In the genomic region with DNA sequence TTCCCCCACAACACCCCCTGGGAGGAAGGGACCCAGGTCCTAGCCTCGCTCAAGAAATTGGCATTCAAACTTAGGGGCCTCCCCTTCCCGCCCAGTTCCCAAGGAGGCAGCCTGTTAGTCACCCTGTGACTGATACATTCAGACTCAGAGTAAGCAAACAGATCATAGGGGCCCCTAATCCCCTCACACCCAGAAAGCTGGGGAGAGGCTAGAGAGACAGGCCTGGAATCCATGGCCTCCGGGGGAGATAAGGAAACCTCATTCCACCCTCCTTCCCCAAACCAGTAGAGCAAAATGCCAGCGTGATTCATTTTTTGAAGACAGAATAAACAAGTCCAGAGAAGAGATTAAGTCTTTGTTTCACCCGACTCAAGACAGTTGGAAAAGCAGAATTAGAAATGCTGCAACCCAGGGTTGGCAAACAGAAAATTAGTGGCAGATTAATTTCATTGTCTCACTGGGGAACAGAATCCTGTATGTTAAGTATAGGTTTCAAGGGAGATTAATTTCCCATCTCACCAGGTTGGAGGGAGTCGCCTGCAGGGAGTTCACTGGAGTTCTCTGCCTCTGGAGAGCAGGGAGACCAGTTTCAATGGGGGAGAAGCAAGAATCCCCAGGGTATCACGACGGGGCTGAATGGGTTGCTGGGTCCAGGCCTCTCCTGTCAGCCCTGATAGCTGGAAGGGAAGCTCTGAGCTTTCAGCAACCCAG, we compare ENCODE assay signal across 9 cellular contexts.
DNase-seq lines count a peak whose midpoint lies in the region; ATAC-seq and TF ChIP-seq lines count a peak whose summit lies in the region.
"Had no signal": no experiment of that assay in that cellular context is flagged by ENCODE, and none has a peak within 500 bp of the region (broad histone marks: within the 10 kb centered on the region; RNA-seq: fewer than 3 reads in every experiment).

No MANE protein-coding gene starts in this region.

- H3K4me2 ChIP-seq in PC-9 = peak overlapping the region; percentile 62

- peaks cover 62% of the 10 kb centered on the region for H3K4me1 ChIP-seq in PC-9 (replicated peaks; ENCODE audit: insufficient read depth)
- peaks cover 3 to 28% of the 10 kb centered on the region in 2 donors for H3K4me1 ChIP-seq in esophagus (ENCODE audit: control insufficient read depth in 2 of 2, insufficient read depth in 2 of 2, low read length in 1 of 2)

- H3K27ac ChIP-seq in PC-9 (peak overlapping the region; percentile 97), esophagus (ENCODE audit: low read depth in 2 of 2, low read length in 1 of 2) (peak overlapping the region; percentile 85 to 95), coronary artery (peak overlapping the region in 1 of 2 donors; percentile 21)
- H3K27ac ChIP-seq: heart left ventricle had no signal

- H3K4me3 ChIP-seq in PC-9 = peak overlapping the region; percentile 19; the same call in 1 of the 2 replicates
- H3K4me3 ChIP-seq in esophagus (ENCODE audit: low read depth in 1 of 2, low read length in 2 of 2) = no peak overlapping the region
- no peak overlapping the region for H3K4me3 ChIP-seq in coronary artery
- H3K4me3 ChIP-seq: heart left ventricle had no signal

- no peaks in the 10 kb centered on the region for H4K20me1 ChIP-seq in PC-9 (ENCODE audit: insufficient read depth)

- H3K27me3 ChIP-seq in PC-9 (ENCODE audit: insufficient read depth, low read depth) = no peaks in the 10 kb centered on the region
- H3K27me3 ChIP-seq in esophagus (ENCODE audit: control insufficient read depth in 1 of 2, insufficient read depth in 2 of 2, low read length in 2 of 2) = no peaks in the 10 kb centered on the region

- H3F3A ChIP-seq in PC-9 (ENCODE audit: insufficient read depth, low read depth) = peaks cover 49% of the 10 kb centered on the region

- H3K79me2 ChIP-seq in PC-9 (ENCODE audit: low read depth) = no peaks in the 10 kb centered on the region

- peaks cover 60 to 70% of the 10 kb centered on the region in 2 donors for H3K4me1 Mint-ChIP-seq in stimulated activated naive B cell treated with anti-CD40 and anti-IgM and Interleukin-4, amounts not matched to agents 10 μg/mL and 1 μg/mL and 100 μg/mL, for 72 hours

- H3K9me2 ChIP-seq in PC-9 (ENCODE audit: insufficient read depth) = no peaks in the 10 kb centered on the region

- WGBS in esophagus, 2 donors = 32 to 43% methylated on average over 8 of the region's 8 CpGs

- peaks cover 9 to 33% of the 10 kb centered on the region in 2 donors for H3K27me3 Mint-ChIP-seq in stimulated activated naive B cell treated with anti-CD40 and anti-IgM and Interleukin-4, amounts not matched to agents 10 μg/mL and 1 μg/mL and 100 μg/mL, for 72 hours

- no peaks in the 10 kb centered on the region for H3K36me3 ChIP-seq in PC-9 (ENCODE audit: low read depth)
- no peaks in the 10 kb centered on the region for H3K36me3 ChIP-seq in esophagus (ENCODE audit: control insufficient read depth in 2 of 2, insufficient read depth in 2 of 2, low read length in 1 of 2)
- H3K36me3 ChIP-seq: heart left ventricle had no signal

- intact Hi-C loops in PC-9 (cut with micrococcal nuclease; ENCODE audit: unreplicated experiment) = loop anchor here (1.0 to 5.0 kb wide), 4 partner anchors 9 to 918 kb away; no protein-coding TSS in a partner anchor

- TF ChIP-seq CTCF in PC-9 (conservative IDR thresholded peaks at IDR 0.05) (no peak), coronary artery (IDR thresholded peaks at IDR 0.05) (no peak)

- no peak overlapping the region for H3K4me3 Mint-ChIP-seq in stimulated activated naive B cell treated with anti-CD40 and anti-IgM and Interleukin-4, amounts not matched to agents 10 μg/mL and 1 μg/mL and 100 μg/mL, for 72 hours

- ATAC-seq in stimulated activated naive B cell treated with anti-CD40 and anti-IgM and Interleukin-4, amounts not matched to agents 10 μg/mL and 1 μg/mL and 100 μg/mL, for 72 hours (replicated peaks) = peak; percentile 25 to 37
- no peak for ATAC-seq in GM21367 (IDR thresholded peaks at IDR 0.05; ENCODE audit: unreplicated experiment)
- ATAC-seq: heart left ventricle had no signal

- no peak overlapping the region for H2AFZ ChIP-seq in PC-9

- H3K9me3 Mint-ChIP-seq in stimulated activated naive B cell treated with anti-CD40 and anti-IgM and Interleukin-4, amounts not matched to agents 10 μg/mL and 1 μg/mL and 100 μg/mL, for 72 hours = no peaks in the 10 kb centered on the region

- CTCF ChIA-PET in PC-9 (lab: Charles Lee) = interaction anchor here (0.7 kb wide), 1 partner anchor 10 kb away, joined by 4 read pairs; no protein-coding TSS in a partner anchor

- H3K9me3 ChIP-seq in PC-9 (ENCODE audit: insufficient read depth, low read depth) (no peaks in the 10 kb centered on the region), esophagus (ENCODE audit: control insufficient read depth in 2 of 2, insufficient read depth in 1 of 2, low read depth in 1 of 2, low read length in 1 of 2) (no peaks in the 10 kb centered on the region)
- H3K9me3 ChIP-seq: heart left ventricle had no signal

- no peaks in the 10 kb centered on the region for H3K36me3 Mint-ChIP-seq in stimulated activated naive B cell treated with anti-CD40 and anti-IgM and Interleukin-4, amounts not matched to agents 10 μg/mL and 1 μg/mL and 100 μg/mL, for 72 hours

- TSS peak; percentile 33 for BruUV-seq in PC-9 (replicated peaks; lab: Mats Ljungman, UMichigan)

- DNase-seq in activated T-cell treated with anti-CD3 and anti-CD28 coated beads for 48 hours (ENCODE audit: low read depth) = peak; percentile 43
- DNase-seq in activated T-cell treated with anti-CD3 and anti-CD28 coated beads for 4 hours = no peak
- DNase-seq in PC-9 = peak; percentile 94 to 98
- no peak for DNase-seq in stimulated activated naive B cell treated with anti-CD40 and anti-IgM and Interleukin-4, amounts not matched to agents 10 μg/mL and 1 μg/mL and 100 μg/mL, for 72 hours
- DNase-seq in NCI-H510A treated with DMSO at 0.1 percent for 48 hours (lab: John Stamatoyannopoulos, UW) = no peak
- DNase-seq in coronary artery (ENCODE audit: low spot score) = no peak

- POLR2A ChIA-PET in PC-9 (lab: Charles Lee; ENCODE audit: unreplicated experiment) = interaction anchor here (0.5 to 2.7 kb wide), 3 partner anchors 10 to 1032 kb away, joined by 4 to 20 read pairs (median 4); no protein-coding TSS in a partner anchor

- no peak overlapping the region for H3K27ac Mint-ChIP-seq in stimulated activated naive B cell treated with anti-CD40 and anti-IgM and Interleukin-4, amounts not matched to agents 10 μg/mL and 1 μg/mL and 100 μg/mL, for 72 hours

Comparison
In these comparisons a context has a peak if more than half of its experiments do, and no peak if none do; other contexts are left out.
1. DNase-seq: peak in activated T-cell treated with anti-CD3 and anti-CD28 coated beads for 48 hours (single experiment) and PC-9 (2 of 2); none in activated T-cell treated with anti-CD3 and anti-CD28 coated beads for 4 hours (single experiment), stimulated activated naive B cell treated with anti-CD40 and anti-IgM and Interleukin-4, amounts not matched to agents 10 μg/mL and 1 μg/mL and 100 μg/mL, for 72 hours (single experiment), NCI-H510A treated with DMSO at 0.1 percent for 48 hours (single experiment) and coronary artery (single experiment).